In the genomic region with DNA sequence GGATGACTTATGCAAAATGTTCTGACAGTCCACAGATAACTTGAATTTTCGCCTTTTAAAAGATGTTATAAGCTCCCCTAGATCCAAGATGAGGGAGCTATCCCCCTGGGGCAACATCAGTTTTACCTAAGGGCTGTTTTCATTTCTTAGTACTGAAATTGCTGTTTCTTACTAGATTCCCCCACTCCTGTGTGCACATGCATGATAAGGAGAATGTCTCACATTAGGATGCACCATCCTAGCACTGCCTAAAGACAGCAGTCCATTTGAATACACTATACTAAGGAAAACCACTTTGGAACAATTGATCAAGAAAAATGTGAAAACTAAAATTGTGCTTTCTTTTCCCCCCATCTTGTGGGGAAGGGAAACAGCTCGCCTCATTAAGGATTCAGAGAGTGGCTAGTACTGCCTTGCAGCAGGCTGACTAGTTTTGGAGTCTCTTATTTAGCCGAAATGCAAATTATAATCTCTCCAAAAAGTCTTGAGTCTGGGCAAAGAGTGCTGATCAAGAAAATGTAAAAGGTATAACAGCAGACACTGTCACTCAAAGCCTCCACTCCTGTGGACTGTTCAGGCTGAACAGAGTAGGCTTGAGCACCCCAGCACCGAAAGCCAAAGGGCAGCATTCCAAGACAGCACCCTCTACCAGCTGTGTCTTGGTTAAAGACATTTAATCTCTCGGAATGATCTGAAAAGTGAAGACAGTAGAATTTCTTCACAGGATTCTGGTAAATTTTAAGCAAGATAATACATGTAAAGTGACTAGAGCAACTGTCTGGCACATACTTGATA, we compare ENCODE assay signal across 1 cellular context.
TF ChIP-seq lines count a peak whose summit lies in the region.

No MANE protein-coding gene starts in this region.

TF ChIP-seq in GM23338, 12 proteins besides CTCF, POLR2A, EP300 and RAD21:
- TF ChIP-seq ZNF462 (CRISPR knock-in tag; IDR thresholded peaks at IDR 0.05) (no peak), NANOG (IDR thresholded peaks at IDR 0.05; ENCODE audit: borderline replicate concordance) (no peak), POLR2AphosphoS5 (IDR thresholded peaks at IDR 0.05; ENCODE audit: low read depth) (no peak), ZNF114 (CRISPR knock-in tag; IDR thresholded peaks at IDR 0.05) (no peak), EZH2phosphoT487 (IDR thresholded peaks at IDR 0.05; ENCODE audit: unreplicated experiment) (no peak)
